ENCODE assay signal across 8 cellular contexts in the genomic region with DNA sequence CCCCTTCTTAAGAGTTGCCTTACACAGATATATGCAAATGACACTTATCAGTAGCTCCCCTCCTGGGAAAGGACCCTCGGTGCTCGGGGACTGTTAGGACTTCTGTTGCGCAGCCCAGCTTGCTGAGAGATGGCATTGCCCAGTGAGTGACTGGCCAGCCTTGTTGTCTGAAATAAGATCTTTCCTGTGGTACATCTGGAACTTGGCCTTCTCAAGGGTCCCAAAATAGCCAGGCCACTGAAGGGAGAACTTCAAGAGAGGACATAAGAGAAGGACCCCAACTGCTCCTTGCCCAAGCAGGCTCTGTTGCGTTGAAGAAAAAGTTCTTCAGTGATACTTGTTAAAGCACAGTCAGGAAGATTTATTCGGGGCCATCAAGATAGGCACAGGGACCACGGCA. TPM values are rescaled to one million over a fixed set of nuclear protein-coding genes. Genes with fewer than 3 reads are reported as not detected.
DNase-seq lines count a peak whose midpoint lies in the region; ATAC-seq, FAIRE-seq and TF ChIP-seq lines count a peak whose summit lies in the region.
"Had no signal": no experiment of that assay in that cellular context is flagged by ENCODE, and none has a peak within 500 bp of the region (broad histone marks: within the 10 kb centered on the region; RNA-seq: fewer than 3 reads in every experiment).

No MANE protein-coding gene starts in this region.

- WGBS in body of pancreas, 2 donors, result 65 to 67% methylated on average over 6 of the region's 6 CpGs

- H3K4me1 Mint-ChIP-seq in memory B cell (peaks cover 3% of the 10 kb centered on the region), natural killer cell (peaks cover 11% of the 10 kb centered on the region in 2 donors)

- DNase-seq in body of pancreas (no peak), memory B cell (ENCODE audit: low spot score in 2 of 2) (no peak), H54 (ENCODE audit: insufficient read length, low spot score) (no peak), natural killer cell (no peak)
- DNase-seq: hippocampal formation had no signal

- H3K36me3 Mint-ChIP-seq in memory B cell, result peaks cover 8% of the 10 kb centered on the region
- no peaks in the 10 kb centered on the region for H3K36me3 Mint-ChIP-seq in natural killer cell

- no peak overlapping the region for H3K4me3 ChIP-seq in HUES6 (ENCODE audit: low read depth, low read length)
- H3K4me3 ChIP-seq in body of pancreas, result no peak overlapping the region
- no peak overlapping the region for H3K4me3 ChIP-seq in stomach smooth muscle (ENCODE audit: low read length in 2 of 2)

- H3K27ac Mint-ChIP-seq in memory B cell (peak overlapping the region; percentile 21), natural killer cell (no peak overlapping the region)

- H3K9me3 ChIP-seq in HUES6 (ENCODE audit: control insufficient read depth, insufficient read depth, low read depth, low read length) (no peaks in the 10 kb centered on the region), body of pancreas (no peaks in the 10 kb centered on the region), stomach smooth muscle (ENCODE audit: control insufficient read depth in 2 of 2, low read length in 2 of 2) (no peaks in the 10 kb centered on the region)

- intact Hi-C loops in body of pancreas (cut with DNase I) (no loop called here), natural killer cell (cut with micrococcal nuclease) (no loop called here)

- ATAC-seq in body of pancreas (no peak), memory B cell (ENCODE audit: low read depth) (no peak), GM18858 (IDR thresholded peaks at IDR 0.05; ENCODE audit: unreplicated experiment) (no peak), natural killer cell (no peak)

- H3K4me3 Mint-ChIP-seq in memory B cell (no peak overlapping the region), natural killer cell (no peak overlapping the region)

- H3K4me1 ChIP-seq in HUES6 (ENCODE audit: control insufficient read depth, insufficient read depth, low read length) (peaks cover 26% of the 10 kb centered on the region), body of pancreas (peaks cover 38% of the 10 kb centered on the region), stomach smooth muscle (ENCODE audit: control insufficient read depth, insufficient read depth, low read length) (peaks cover 55% of the 10 kb centered on the region)

- H3K27me3 ChIP-seq in HUES6 (ENCODE audit: control insufficient read depth, insufficient read depth, low read length) (no peaks in the 10 kb centered on the region), body of pancreas (no peaks in the 10 kb centered on the region), stomach smooth muscle (ENCODE audit: control insufficient read depth in 1 of 2, insufficient read depth in 2 of 2, low read length in 2 of 2) (no peaks in the 10 kb centered on the region)

- peak overlapping the region; percentile 20 for H3K9ac ChIP-seq in HUES6 (ENCODE audit: low read length)
- peak overlapping the region in 1 of 2 donors; percentile 36 for H3K9ac ChIP-seq in stomach smooth muscle (ENCODE audit: low read length in 2 of 2)

- H3K9me3 Mint-ChIP-seq in memory B cell, result no peaks in the 10 kb centered on the region
- no peaks in the 10 kb centered on the region for H3K9me3 Mint-ChIP-seq in natural killer cell

- TF ChIP-seq CTCF in body of pancreas (IDR thresholded peaks at IDR 0.05) (no peak), natural killer cell (IDR thresholded peaks at IDR 0.05) (no peak)

- no peak for FAIRE-seq in H54 (lab: Jason Lieb, UNC)

- H3K36me3 ChIP-seq in HUES6 (ENCODE audit: control insufficient read depth, insufficient read depth, low read length) (peaks cover 34% of the 10 kb centered on the region), body of pancreas (replicated peaks in 1 of 2; ENCODE audit: insufficient read depth in 1 of 2, low read depth in 2 of 2) (peaks cover 0 to 24% of the 10 kb centered on the region in 2 donors), stomach smooth muscle (ENCODE audit: control insufficient read depth in 2 of 2, insufficient read depth in 2 of 2, low read length in 2 of 2) (peaks cover 30% of the 10 kb centered on the region in 2 donors)

- H3K27ac ChIP-seq in HUES6 (ENCODE audit: low read depth, low read length), result no peak overlapping the region; the same call in 1 of the 2 replicates
- H3K27ac ChIP-seq in body of pancreas, result peak overlapping the region; percentile 18 to 67 (median 61)
- H3K27ac ChIP-seq in stomach smooth muscle (ENCODE audit: low read length), result peak overlapping the region; percentile 69

- no peak for TF ChIP-seq POLR2A in body of pancreas (IDR thresholded peaks at IDR 0.05)
- TF ChIP-seq POLR2A in H54 (IDR thresholded peaks at IDR 0.05; ENCODE audit: low read depth, low read length), result no peak

- H3K27me3 Mint-ChIP-seq in memory B cell (no peaks in the 10 kb centered on the region), natural killer cell (ENCODE audit: low read depth in 2 of 2) (no peaks in the 10 kb centered on the region)

RNA-seq across cellular contexts. Expression of a gene that starts 17.3 kb away (rescaled TPM):
- 10 to 100 TPM; 11.9 to 17.5 TPM for total RNA-seq in body of pancreas
- total RNA-seq in natural killer cell, result 1 to 10 TPM; 7.6 to 9.7 (median 8.3) TPM

RNA-seq across cellular contexts. Expression of a gene that starts 57.4 kb away (rescaled TPM):
- total RNA-seq in body of pancreas (1 to 10 TPM; 3.6 to 7.8 TPM), natural killer cell (10 to 100 TPM; 12.8 to 18.2 (median 15.8) TPM)
